In the genomic region with DNA sequence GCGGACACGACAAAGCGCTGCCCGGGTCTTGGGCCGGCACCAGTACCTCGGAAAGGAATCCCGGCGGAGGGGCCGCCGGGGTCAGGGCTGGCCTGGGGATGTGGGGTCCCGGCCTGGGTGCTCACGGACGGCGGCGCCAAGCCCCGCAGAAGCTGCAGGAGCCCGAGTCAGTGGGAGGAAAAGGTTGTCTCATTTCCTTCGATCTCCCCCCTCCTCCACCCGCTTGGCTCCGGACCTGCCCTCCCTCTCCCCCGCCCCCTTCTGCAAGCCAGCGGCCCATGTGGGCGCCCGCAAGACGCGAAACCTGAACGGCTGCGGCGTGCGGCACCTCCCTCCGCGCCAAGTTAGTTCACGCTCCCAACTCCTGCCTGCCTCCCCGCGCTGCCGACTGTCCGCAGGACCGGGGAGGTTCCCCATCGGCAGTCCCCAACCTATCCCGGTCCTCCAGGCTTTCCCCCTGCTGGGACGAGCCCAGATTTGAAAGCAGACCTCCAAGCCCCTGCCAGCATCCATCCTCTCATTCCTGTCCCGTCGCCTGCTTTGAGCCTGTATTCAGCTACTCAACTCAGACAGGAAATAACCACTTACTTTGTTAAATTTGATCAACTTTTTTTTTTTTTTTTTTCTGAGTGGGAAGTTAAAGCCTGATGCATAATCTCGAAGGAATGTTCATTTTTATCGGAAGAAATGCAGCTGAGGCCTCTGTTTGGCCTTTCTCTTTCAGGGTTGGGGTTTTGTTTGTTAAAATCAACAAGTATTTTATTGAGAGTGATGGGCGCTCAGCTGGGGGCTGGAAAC, we compare ENCODE assay signal across 8 cellular contexts. TPM values are rescaled to one million over a fixed set of nuclear protein-coding genes. Genes with fewer than 3 reads are reported as not detected.
DNase-seq lines count a peak whose midpoint lies in the region; ATAC-seq, FAIRE-seq and TF ChIP-seq lines count a peak whose summit lies in the region.

TSS of gene EVA1A (minus strand) at position 172 of the 798 bp plus-strand sequence. CDS start 42,799 bp downstream, outside the sequence.

- TF ChIP-seq CTCF in pancreas (IDR thresholded peaks at IDR 0.05), result no peak

- peaks cover 3 to 36% (median 20%) of the 10 kb centered on the region in 3 donors for H3K4me1 ChIP-seq in pancreas

- no peaks in the 10 kb centered on the region for H3K9me3 Mint-ChIP-seq in activated T-cell treated with anti-CD3 and anti-CD28 coated beads, Interleukin-2, amount 50 U/mL, for 4 hours

- H3K36me3 ChIP-seq in pancreas, result no peaks in the 10 kb centered on the region

- intact Hi-C loops in pancreas (cut with DNase I), result no loop called here

- H3K27me3 ChIP-seq in pancreas, result no peaks in the 10 kb centered on the region

- 1 to 2% methylated on average over 33 to 46 of the region's 46 CpGs for WGBS in pancreas, 2 donors

- H3K4me1 Mint-ChIP-seq in activated T-cell treated with anti-CD3 and anti-CD28 coated beads, Interleukin-2, amount 50 U/mL, for 4 hours (ENCODE audit: low read depth), result peaks cover 9% of the 10 kb centered on the region

- no peak for FAIRE-seq in pancreas (lab: Jason Lieb, UNC)

- no peaks in the 10 kb centered on the region for H3K36me3 Mint-ChIP-seq in activated T-cell treated with anti-CD3 and anti-CD28 coated beads, Interleukin-2, amount 50 U/mL, for 4 hours (ENCODE audit: insufficient read depth)

- DNase-seq in NCI-H345 (lab: John Stamatoyannopoulos, UW) (peak; percentile 45), NCI-H345 treated with DMSO at 0.1 percent for 48 hours (lab: John Stamatoyannopoulos, UW; ENCODE audit: unreplicated experiment) (no peak), HT1080 (ENCODE audit: low read depth) (peak; percentile 86), glomerular endothelial cell (ENCODE audit: extremely low read depth, low read depth, low spot score) (no peak), pancreas (peak; percentile 84 to 91 (median 89)), mesenteric fat pad (ENCODE audit: low spot score) (no peak)
- no peak for DNase-seq in activated T-cell treated with anti-CD3 and anti-CD28 coated beads, Interleukin-2, amount 50 U/mL, for 4 hours

- H3K4me3 ChIP-seq in pancreas, result peak within 1 kb of the TSS; percentile 64 to 85 (median 80)

- H3K27me3 Mint-ChIP-seq in activated T-cell treated with anti-CD3 and anti-CD28 coated beads, Interleukin-2, amount 50 U/mL, for 4 hours (ENCODE audit: low read depth), result peaks cover 43% of the 10 kb centered on the region

- H3K27ac ChIP-seq in pancreas, result peak within 1 kb of the TSS; percentile 98 to 99 (median 98)

- ATAC-seq in activated T-cell treated with anti-CD3 and anti-CD28 coated beads, Interleukin-2, amount 50 U/mL, for 4 hours, result peak; percentile 44 to 58
- ATAC-seq in pancreas (peak; percentile 88 to 92 (median 90)), HG02623 (IDR thresholded peaks at IDR 0.05; ENCODE audit: unreplicated experiment) (no peak)

- peak within 1 kb of the TSS; percentile 66 for H3K4me3 Mint-ChIP-seq in activated T-cell treated with anti-CD3 and anti-CD28 coated beads, Interleukin-2, amount 50 U/mL, for 4 hours

- H3K9me3 ChIP-seq in pancreas, result no peaks in the 10 kb centered on the region

RNA-seq across cellular contexts. Expression of gene EVA1A, which starts in this region (rescaled TPM):
- 142 and 177 TPM in 2 replicates for total RNA-seq in HT1080 (2014; rRNA removed; shearing (Covaris generic))
- polyA plus RNA-seq in HT1080 (2015; cell fraction: cytosol; rRNA removed), result 83.5 and 95.7 TPM in 2 replicates
- polyA plus RNA-seq in HT1080 (2015; cell fraction: nucleus; rRNA removed), result 39.2 and 48.2 TPM in 2 replicates
- under 1 TPM in 1 of 3 donors, not detected in 2; 0.13 TPM for total RNA-seq in activated T-cell treated with anti-CD3 and anti-CD28 coated beads, Interleukin-2, amount 50 U/mL, for 4 hours
- total RNA-seq in glomerular endothelial cell, result 114 and 140 TPM in 2 replicates
- 10 to 100 TPM; 16.1 to 29.4 (median 19.9) TPM for total RNA-seq in pancreas
- 10 to 100 TPM; 26.2 to 36.8 TPM for polyA plus RNA-seq in pancreas
- 0.71 TPM for total RNA-seq in mesenteric fat pad

Comparison
In these comparisons a context has a peak if more than half of its experiments do, and no peak if none do; other contexts are left out.
1. RNA of gene EVA1A (total RNA-seq): 142 to 177 TPM in HT1080, 114 to 140 TPM in glomerular endothelial cell and 16.1 to 29.4 TPM in pancreas; 0.71 TPM in mesenteric fat pad (single experiment) and 0.13 TPM in activated T-cell treated with anti-CD3 and anti-CD28 coated beads, Interleukin-2, amount 50 U/mL, for 4 hours; every median in the first group is over 10 times any median in the second.
2. DNase-seq: peak in NCI-H345 (single experiment), HT1080 (single experiment) and pancreas (6 of 6); none in NCI-H345 treated with DMSO at 0.1 percent for 48 hours (single experiment), activated T-cell treated with anti-CD3 and anti-CD28 coated beads, Interleukin-2, amount 50 U/mL, for 4 hours (single experiment), glomerular endothelial cell (single experiment) and mesenteric fat pad (single experiment).
3. Peak in ATAC-seq in activated T-cell treated with anti-CD3 and anti-CD28 coated beads, Interleukin-2, amount 50 U/mL, for 4 hours; RNA of the gene not detected or under 1 TPM.